In the genomic region with DNA sequence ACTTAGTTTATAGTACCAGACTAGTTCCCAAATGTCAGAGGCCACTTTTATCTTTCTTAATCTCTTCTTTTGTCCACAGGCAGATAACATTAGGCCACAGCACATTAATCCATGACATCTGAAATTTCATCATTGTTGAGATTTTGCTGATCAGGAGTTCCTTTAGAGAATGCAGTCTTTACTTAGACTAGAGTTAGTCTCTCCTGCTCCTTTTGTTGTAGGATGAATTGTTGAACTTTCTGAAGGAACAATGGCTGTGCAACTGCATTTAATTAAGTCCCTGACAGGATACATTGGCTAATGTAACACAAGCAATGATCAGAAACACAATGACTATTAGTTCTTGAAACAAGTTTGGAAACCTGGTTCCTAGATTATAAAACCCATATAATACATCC, we compare ENCODE assay signal across 1 cellular context.
TF ChIP-seq lines count a peak whose summit lies in the region.

No MANE protein-coding gene starts in this region.

TF ChIP-seq in H1, 55 proteins besides CTCF, POLR2A, EP300 and RAD21:
- TF ChIP-seq ASH2L (IDR thresholded peaks at IDR 0.05; ENCODE audit: low read length) (no peak), BACH1 (IDR thresholded peaks at IDR 0.05; ENCODE audit: low read length) (no peak), JUND (IDR thresholded peaks at IDR 0.05; ENCODE audit: low read length) (no peak), YY1 (IDR thresholded peaks at IDR 0.05; ENCODE audit: low read depth, low read length) (no peak), CTBP2 (IDR thresholded peaks at IDR 0.05; ENCODE audit: borderline replicate concordance, insufficient read depth, insufficient read length, low read length) (no peak), MAFK (IDR thresholded peaks at IDR 0.05; ENCODE audit: low read depth, low read length) (no peak), CHD2 (IDR thresholded peaks at IDR 0.05; ENCODE audit: low read length) (no peak), GABPA (IDR thresholded peaks at IDR 0.05; ENCODE audit: borderline replicate concordance, insufficient read depth, low read length) (no peak), CEBPB (IDR thresholded peaks at IDR 0.05; ENCODE audit: low read depth, low read length) (no peak), KDM5A (IDR thresholded peaks at IDR 0.05; ENCODE audit: low read length) (no peak), EZH2 (IDR thresholded peaks at IDR 0.05; ENCODE audit: low read depth, low read length, severe bottlenecking) (no peak), JUN (IDR thresholded peaks at IDR 0.05; ENCODE audit: low read depth, low read length) (no peak), TCF12 (IDR thresholded peaks at IDR 0.05; ENCODE audit: low read depth, low read length) (no peak)
